ENCODE assay signal across 8 cellular contexts in genomic region chr9:34046784-34047379, GRCh38. TPM values are rescaled to one million over a fixed set of nuclear protein-coding genes. Genes with fewer than 3 reads are reported as not detected.
DNase-seq lines count a peak whose midpoint lies in the region; ATAC-seq and TF ChIP-seq lines count a peak whose summit lies in the region.

No MANE protein-coding gene starts in this region.

- no peak for TF ChIP-seq POLR2A in stomach (IDR thresholded peaks at IDR 0.05)

- TF ChIP-seq EP300 in stomach (IDR thresholded peaks at IDR 0.05) = no peak

- intact Hi-C loops in stomach (cut with DNase I; ENCODE audit: low total_unique reads) = no loop called here

- H3K4me3 Mint-ChIP-seq in activated T-cell treated with anti-CD3 and anti-CD28 coated beads, Interleukin-2, amount 50 U/mL, for 4 hours = peak overlapping the region; percentile 96
- H3K4me3 Mint-ChIP-seq in T-helper 1 cell treated with Interleukin-12 subunit alpha and Interleukin-12 subunit beta and Interleukin-4 antibody, amounts not matched to agents 30 μg/mL and 1 μg/mL, for 36 hours = peak overlapping the region; percentile 97

- peak overlapping the region in 4 of 5 donors; percentile 93 to 95 (median 94) for H3K27ac ChIP-seq in stomach

- ATAC-seq in activated T-cell treated with anti-CD3 and anti-CD28 coated beads, Interleukin-2, amount 50 U/mL, for 4 hours = no peak
- ATAC-seq in GM18520 (IDR thresholded peaks at IDR 0.05; ENCODE audit: unreplicated experiment) (no peak), HG03159 (IDR thresholded peaks at IDR 0.05; ENCODE audit: unreplicated experiment) (no peak)

- H3K27ac Mint-ChIP-seq in T-helper 1 cell treated with Interleukin-12 subunit alpha and Interleukin-12 subunit beta and Interleukin-4 antibody, amounts not matched to agents 30 μg/mL and 1 μg/mL, for 36 hours = peak overlapping the region; percentile 19

- peaks cover 30% of the 10 kb centered on the region for H3K4me1 Mint-ChIP-seq in activated T-cell treated with anti-CD3 and anti-CD28 coated beads, Interleukin-2, amount 50 U/mL, for 4 hours (ENCODE audit: low read depth)
- H3K4me1 Mint-ChIP-seq in T-helper 1 cell treated with Interleukin-12 subunit alpha and Interleukin-12 subunit beta and Interleukin-4 antibody, amounts not matched to agents 30 μg/mL and 1 μg/mL, for 36 hours (ENCODE audit: low read depth) = peaks cover 28% of the 10 kb centered on the region

- peaks cover 3% of the 10 kb centered on the region for H3K36me3 Mint-ChIP-seq in activated T-cell treated with anti-CD3 and anti-CD28 coated beads, Interleukin-2, amount 50 U/mL, for 4 hours (ENCODE audit: insufficient read depth)
- H3K36me3 Mint-ChIP-seq in T-helper 1 cell treated with Interleukin-12 subunit alpha and Interleukin-12 subunit beta and Interleukin-4 antibody, amounts not matched to agents 30 μg/mL and 1 μg/mL, for 36 hours (ENCODE audit: low read depth) = peaks cover 6% of the 10 kb centered on the region

- H3K27me3 ChIP-seq in stomach = no peaks in the 10 kb centered on the region

- no peaks in the 10 kb centered on the region for H3K9me3 ChIP-seq in stomach

- peaks cover 0 to 20% (median 12%) of the 10 kb centered on the region in 4 donors for H3K36me3 ChIP-seq in stomach

- DNase-seq in activated T-cell treated with anti-CD3 and anti-CD28 coated beads, Interleukin-2, amount 50 U/mL, for 4 hours = no peak
- DNase-seq in activated T-cell treated with anti-CD3 and anti-CD28 coated beads for 4 hours (no peak), fibroblast of villous mesenchyme (ENCODE audit: low read depth) (peak; percentile 38), stomach (no peak), GM13976 (ENCODE audit: low spot score) (no peak)

- TF ChIP-seq CTCF in fibroblast of villous mesenchyme (IDR thresholded peaks at IDR 0.05; ENCODE audit: insufficient read depth, low read depth, low read length) (no peak), stomach (IDR thresholded peaks at IDR 0.05) (no peak), GM13976 (IDR thresholded peaks at IDR 0.05; ENCODE audit: borderline replicate concordance, control extremely low read depth, extremely low read depth, insufficient read depth, missing control alignments) (no peak)

- H3K4me3 ChIP-seq in fibroblast of villous mesenchyme (ENCODE audit: low read depth, low read length) = peak overlapping the region; percentile 95
- H3K4me3 ChIP-seq in stomach = peak overlapping the region in 3 of 4 donors; percentile 83 to 84 (median 84)

- in situ Hi-C loops in GM13976 (cut with MboI; ENCODE audit: low sequenced_read_pairs, unreplicated experiment) = no loop called here

- H3K27me3 Mint-ChIP-seq in activated T-cell treated with anti-CD3 and anti-CD28 coated beads, Interleukin-2, amount 50 U/mL, for 4 hours (ENCODE audit: low read depth) = no peaks in the 10 kb centered on the region
- no peaks in the 10 kb centered on the region for H3K27me3 Mint-ChIP-seq in T-helper 1 cell treated with Interleukin-12 subunit alpha and Interleukin-12 subunit beta and Interleukin-4 antibody, amounts not matched to agents 30 μg/mL and 1 μg/mL, for 36 hours (ENCODE audit: low read depth)

- no peaks in the 10 kb centered on the region for H3K9me3 Mint-ChIP-seq in activated T-cell treated with anti-CD3 and anti-CD28 coated beads, Interleukin-2, amount 50 U/mL, for 4 hours
- H3K9me3 Mint-ChIP-seq in T-helper 1 cell treated with Interleukin-12 subunit alpha and Interleukin-12 subunit beta and Interleukin-4 antibody, amounts not matched to agents 30 μg/mL and 1 μg/mL, for 36 hours = no peaks in the 10 kb centered on the region

- 22 to 43% (median 24%) methylated on average over 5 of the region's 5 CpGs for WGBS in stomach, 5 donors

- peaks cover 17 to 54% (median 39%) of the 10 kb centered on the region in 4 donors for H3K4me1 ChIP-seq in stomach

RNA-seq across cellular contexts. Expression of gene UBAP2, which starts 1.8 kb away (rescaled TPM):
- 10 to 100 TPM; 47.9 to 59.4 (median 52.3) TPM for total RNA-seq in activated T-cell treated with anti-CD3 and anti-CD28 coated beads, Interleukin-2, amount 50 U/mL, for 4 hours
- total RNA-seq in fibroblast of villous mesenchyme (18.0 and 26.8 TPM in 2 replicates), stomach (10 to 100 TPM; 11.6 to 82.9 (median 37.1) TPM)
- 10 to 100 TPM in 2 of 3 donors, 1 to 10 TPM in 1; 7.0 to 12.5 (median 10.1) TPM for polyA plus RNA-seq in stomach
